Comparison of ENCODE assay signal across 8 cellular contexts in genomic region chrX:69618803-69619202, GRCh38. TPM values are rescaled to one million over a fixed set of nuclear protein-coding genes. Genes with fewer than 3 reads are reported as not detected.
DNase-seq lines count a peak whose midpoint lies in the region; ATAC-seq, FAIRE-seq and TF ChIP-seq lines count a peak whose summit lies in the region.

No MANE protein-coding gene starts in this region.

- H3K4me1 Mint-ChIP-seq in activated CD4-positive, alpha-beta memory T cell treated with anti-CD3 and anti-CD28 coated beads, Interleukin-2, amount 10 ng/mL, durations not matched to agents 7 days and 5 days = peaks cover 21% of the 10 kb centered on the region

- ATAC-seq in HG03571 (IDR thresholded peaks at IDR 0.05; ENCODE audit: unreplicated experiment) (no peak), HG02623 (IDR thresholded peaks at IDR 0.05; ENCODE audit: unreplicated experiment) (no peak)

- no peaks in the 10 kb centered on the region for H3K36me3 Mint-ChIP-seq in activated CD4-positive, alpha-beta memory T cell treated with anti-CD3 and anti-CD28 coated beads, Interleukin-2, amount 10 ng/mL, durations not matched to agents 7 days and 5 days (ENCODE audit: low read depth)

- CTCF ChIA-PET in activated CD4-positive, alpha-beta memory T cell treated with anti-CD3 and anti-CD28 coated beads, Interleukin-2, amount 10 ng/mL, durations not matched to agents 7 days and 5 days (lab: Charles Lee) = interaction anchor here (0.7 to 1.5 kb wide), 5 partner anchors 12 to 479 kb away, joined by 3 to 5 read pairs (median 4); no protein-coding TSS in a partner anchor

- POLR2A ChIA-PET in activated CD4-positive, alpha-beta memory T cell treated with anti-CD3 and anti-CD28 coated beads, Interleukin-2, amount 10 ng/mL, durations not matched to agents 7 days and 5 days (lab: Charles Lee) = no interaction called here

- in situ Hi-C loops in KBM-7 (cut with MboI; ENCODE audit: low pct_unique_long_range_greater_than_20kb, low sequenced_read_pairs) = no loop called here

- peak; percentile 67 for FAIRE-seq in D721Med (lab: Jason Lieb, UNC)

- no peak for DNase-seq in D721Med (ENCODE audit: insufficient read length, low spot score)
- DNase-seq in KBM-7 = peak; percentile 57
- DNase-seq in activated CD4-positive, alpha-beta memory T cell treated with anti-CD3 and anti-CD28 coated beads, Interleukin-2, amount 10 ng/mL, durations not matched to agents 7 days and 5 days = peak; percentile 16
- DNase-seq in inferior parietal cortex (ENCODE audit: extremely low spot score) = peak; percentile 24
- DNase-seq in NCI-H1930 (lab: John Stamatoyannopoulos, UW) = no peak
- DNase-seq in dedifferentiated amniotic fluid mesenchymal stem cell (ENCODE audit: extremely low spot score) = no peak

- H3K9me3 Mint-ChIP-seq in activated CD4-positive, alpha-beta memory T cell treated with anti-CD3 and anti-CD28 coated beads, Interleukin-2, amount 10 ng/mL, durations not matched to agents 7 days and 5 days = no peaks in the 10 kb centered on the region

- peaks cover 17% of the 10 kb centered on the region for H3K27me3 Mint-ChIP-seq in activated CD4-positive, alpha-beta memory T cell treated with anti-CD3 and anti-CD28 coated beads, Interleukin-2, amount 10 ng/mL, durations not matched to agents 7 days and 5 days

- peak; percentile 45 for TF ChIP-seq CTCF in D721Med (IDR thresholded peaks at IDR 0.05; ENCODE audit: insufficient read depth, missing control alignments)

- H3K27ac Mint-ChIP-seq in activated CD4-positive, alpha-beta memory T cell treated with anti-CD3 and anti-CD28 coated beads, Interleukin-2, amount 10 ng/mL, durations not matched to agents 7 days and 5 days = no peak overlapping the region

- H3K4me3 Mint-ChIP-seq in activated CD4-positive, alpha-beta memory T cell treated with anti-CD3 and anti-CD28 coated beads, Interleukin-2, amount 10 ng/mL, durations not matched to agents 7 days and 5 days = no peak overlapping the region

RNA-seq across cellular contexts. Expression of gene EDA, which starts 2.9 kb away (rescaled TPM):
- total RNA-seq in activated CD4-positive, alpha-beta memory T cell treated with anti-CD3 and anti-CD28 coated beads, Interleukin-2, amount 10 ng/mL, durations not matched to agents 7 days and 5 days = 1 to 10 TPM; 4.9 to 5.4 TPM

Comparison
In these comparisons a context has a peak if more than half of its experiments do, and no peak if none do; other contexts are left out.
1. DNase-seq: peak in KBM-7 (single experiment), activated CD4-positive, alpha-beta memory T cell treated with anti-CD3 and anti-CD28 coated beads, Interleukin-2, amount 10 ng/mL, durations not matched to agents 7 days and 5 days (single experiment) and inferior parietal cortex (single experiment); none in D721Med (single experiment), NCI-H1930 (0 of 2) and dedifferentiated amniotic fluid mesenchymal stem cell (single experiment).